8 cellular contexts compared by ENCODE assay signal in the genomic region with DNA sequence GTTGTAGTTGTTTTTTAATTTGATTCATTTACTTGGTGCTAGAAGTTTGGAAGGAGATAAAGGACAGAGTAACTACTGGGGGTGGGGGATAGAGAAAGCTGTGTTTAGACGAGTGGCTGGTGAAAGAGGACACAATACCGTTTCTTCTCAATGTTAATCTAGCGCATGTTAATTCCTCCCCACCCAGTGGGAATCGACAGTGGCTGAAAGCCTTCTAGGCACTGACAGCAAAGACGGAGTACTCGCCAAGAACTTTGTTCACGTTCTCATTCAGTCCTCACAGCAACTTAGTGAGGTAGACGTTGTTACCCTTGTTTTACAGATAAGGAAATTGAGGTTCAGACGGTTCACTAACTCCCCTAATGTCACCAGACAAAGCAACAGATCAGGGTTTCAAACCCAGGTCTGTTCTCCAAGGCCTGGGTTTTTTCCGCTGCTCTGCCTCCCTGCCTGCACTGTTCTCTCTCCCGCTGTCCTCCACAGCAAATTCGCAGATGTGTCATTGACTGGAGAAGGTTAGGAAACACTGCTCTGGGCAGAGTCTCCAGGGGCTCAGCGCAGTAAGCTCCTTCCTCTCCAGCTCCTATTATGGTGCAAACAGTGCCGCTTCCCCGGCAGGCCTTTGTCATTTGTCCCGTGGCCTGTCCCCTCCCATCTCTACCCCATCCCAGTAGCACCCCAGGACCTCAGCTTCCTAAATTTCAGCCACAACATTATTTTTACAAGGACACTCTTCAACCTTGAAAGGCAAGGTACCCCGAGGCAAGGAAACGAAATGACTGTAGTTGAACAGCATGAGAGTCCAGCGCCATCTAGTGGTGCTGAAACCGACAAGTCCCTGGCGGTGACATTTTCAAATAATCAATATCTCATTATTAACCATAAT. TPM values are rescaled to one million over a fixed set of nuclear protein-coding genes. Genes with fewer than 3 reads are reported as not detected.
DNase-seq lines count a peak whose midpoint lies in the region; ATAC-seq and TF ChIP-seq lines count a peak whose summit lies in the region.

No MANE protein-coding gene starts in this region.

- peak; percentile 97 for TF ChIP-seq CTCF in Panc1 (IDR thresholded peaks at IDR 0.05)
- TF ChIP-seq CTCF in fibroblast of pulmonary artery (IDR thresholded peaks at IDR 0.05; ENCODE audit: low read length, missing control alignments): peak; percentile 95

- CTCF ChIA-PET in Panc1 (lab: Charles Lee): interaction anchor here (0.6 to 1.1 kb wide), 8 partner anchors 18 to 703 kb away, joined by 3 read pairs; no protein-coding TSS in a partner anchor
- CTCF ChIA-PET in naive thymus-derived CD4-positive, alpha-beta T cell (lab: Charles Lee): interaction anchor here (0.5 to 2.8 kb wide), 18 partner anchors 8 to 880 kb away, joined by 3 to 14 read pairs (median 4); a partner anchor contains a TSS

- no peaks in the 10 kb centered on the region for H3K9me3 Mint-ChIP-seq in naive thymus-derived CD4-positive, alpha-beta T cell
- H3K9me3 Mint-ChIP-seq in stimulated activated effector memory CD8-positive, alpha-beta T cell treated with anti-CD3 and anti-CD28 coated beads, Interleukin-12 subunit alpha, Interleukin-12 subunit beta, amount 100 ng/mL, for 72 hours: no peaks in the 10 kb centered on the region

- ATAC-seq in Panc1 (peak; percentile 61), GM21528 (IDR thresholded peaks at IDR 0.05; ENCODE audit: low FRiP score, unreplicated experiment) (no peak)
- ATAC-seq in naive thymus-derived CD4-positive, alpha-beta T cell: peak; percentile 86
- ATAC-seq in stimulated activated effector memory CD8-positive, alpha-beta T cell treated with anti-CD3 and anti-CD28 coated beads, Interleukin-12 subunit alpha, Interleukin-12 subunit beta, amount 100 ng/mL, for 72 hours: peak; percentile 78

- H3K27ac ChIP-seq in Panc1 (ENCODE audit: low read length): no peak overlapping the region
- H3K27ac ChIP-seq in naive thymus-derived CD4-positive, alpha-beta T cell (ENCODE audit: low read depth, low read length): peak overlapping the region; percentile 8

- peaks cover 0 to 6% (median 0%) of the 10 kb centered on the region in 5 donors for H3K36me3 Mint-ChIP-seq in naive thymus-derived CD4-positive, alpha-beta T cell
- H3K36me3 Mint-ChIP-seq in stimulated activated effector memory CD8-positive, alpha-beta T cell treated with anti-CD3 and anti-CD28 coated beads, Interleukin-12 subunit alpha, Interleukin-12 subunit beta, amount 100 ng/mL, for 72 hours: peaks cover 16% of the 10 kb centered on the region

- H3K4me1 ChIP-seq in Panc1 (ENCODE audit: control insufficient read depth, insufficient read depth, low read length): peaks cover 8% of the 10 kb centered on the region
- H3K4me1 ChIP-seq in naive thymus-derived CD4-positive, alpha-beta T cell (ENCODE audit: control insufficient read depth in 2 of 2, insufficient read depth in 2 of 2, low read length in 2 of 2): no peaks in the 10 kb centered on the region

- BruUV-seq in Panc1 (replicated peaks; lab: Mats Ljungman, UMichigan): no TSS peak

- no peak overlapping the region for H3K27ac Mint-ChIP-seq in naive thymus-derived CD4-positive, alpha-beta T cell
- H3K27ac Mint-ChIP-seq in stimulated activated effector memory CD8-positive, alpha-beta T cell treated with anti-CD3 and anti-CD28 coated beads, Interleukin-12 subunit alpha, Interleukin-12 subunit beta, amount 100 ng/mL, for 72 hours: no peak overlapping the region

- in situ Hi-C loops in KBM-7 (cut with MboI; ENCODE audit: low pct_unique_long_range_greater_than_20kb, low sequenced_read_pairs): no loop called here
- in situ Hi-C loops in Panc1 (cut with HindIII; ENCODE audit: low pct_unique_long_range_greater_than_20kb, low sequenced_read_pairs): no loop called here

- H3K27me3 ChIP-seq in Panc1 (ENCODE audit: control insufficient read depth, insufficient read depth, low read length): no peaks in the 10 kb centered on the region
- H3K27me3 ChIP-seq in naive thymus-derived CD4-positive, alpha-beta T cell (ENCODE audit: control insufficient read depth in 2 of 2, insufficient read depth in 2 of 2, low read length in 2 of 2): no peaks in the 10 kb centered on the region

- peak; percentile 52 for DNase-seq in DMS79 treated with DMSO at 0.1 percent for 48 hours (lab: John Stamatoyannopoulos, UW)
- peak; percentile 71 for DNase-seq in KBM-7
- no peak for DNase-seq in Panc1 (ENCODE audit: low read depth, low spot score)
- DNase-seq in activated T-helper 1 cell treated with Interleukin-2 at 50 U/mL for 16 hours (ENCODE audit: low read depth): peak; percentile 31
- peak; percentile 83 for DNase-seq in fibroblast of pulmonary artery (ENCODE audit: low read depth)
- DNase-seq in naive thymus-derived CD4-positive, alpha-beta T cell: peak; percentile 29 to 68 (median 58)
- peak; percentile 45 to 79 for DNase-seq in stimulated activated effector memory CD8-positive, alpha-beta T cell treated with anti-CD3 and anti-CD28 coated beads, Interleukin-12 subunit alpha, Interleukin-12 subunit beta, amount 100 ng/mL, for 72 hours (ENCODE audit: low spot score in 2 of 2)

- H3K9me3 ChIP-seq in Panc1 (ENCODE audit: control insufficient read depth, insufficient read depth, low read depth, low read length): no peaks in the 10 kb centered on the region
- H3K9me3 ChIP-seq in naive thymus-derived CD4-positive, alpha-beta T cell (ENCODE audit: control insufficient read depth in 2 of 3, low read length in 3 of 3): no peaks in the 10 kb centered on the region

- H3K4me1 Mint-ChIP-seq in naive thymus-derived CD4-positive, alpha-beta T cell: peaks cover 0 to 13% (median 4%) of the 10 kb centered on the region in 7 donors
- H3K4me1 Mint-ChIP-seq in stimulated activated effector memory CD8-positive, alpha-beta T cell treated with anti-CD3 and anti-CD28 coated beads, Interleukin-12 subunit alpha, Interleukin-12 subunit beta, amount 100 ng/mL, for 72 hours: peaks cover 6% of the 10 kb centered on the region

- no peaks in the 10 kb centered on the region for H3K36me3 ChIP-seq in Panc1 (ENCODE audit: control insufficient read depth, insufficient read depth, low read length)
- peaks cover 0 to 8% (median 0%) of the 10 kb centered on the region in 3 experiments for H3K36me3 ChIP-seq in naive thymus-derived CD4-positive, alpha-beta T cell (ENCODE audit: control insufficient read depth in 2 of 3, insufficient read depth in 3 of 3, low read length in 3 of 3)

- POLR2A ChIA-PET in Panc1 (lab: Charles Lee): interaction anchor here (0.6 kb wide), 2 partner anchors 8 to 428 kb away, joined by 5 to 10 read pairs; no protein-coding TSS in a partner anchor
- POLR2A ChIA-PET in naive thymus-derived CD4-positive, alpha-beta T cell (lab: Charles Lee): interaction anchor here (0.6 to 0.9 kb wide), 4 partner anchors 9 to 20 kb away, joined by 3 read pairs; no protein-coding TSS in a partner anchor

- H3K4me3 ChIP-seq in Panc1 (ENCODE audit: low read depth in 2 of 2, low read length in 2 of 2) (no peak overlapping the region), fibroblast of pulmonary artery (replicated peaks; ENCODE audit: low read depth, low read length) (peak overlapping the region; percentile 59)
- H3K4me3 ChIP-seq in naive thymus-derived CD4-positive, alpha-beta T cell (ENCODE audit: low read length): peak overlapping the region; percentile 29

- H3K27me3 Mint-ChIP-seq in naive thymus-derived CD4-positive, alpha-beta T cell: no peaks in the 10 kb centered on the region

- H3K4me3 Mint-ChIP-seq in naive thymus-derived CD4-positive, alpha-beta T cell: no peak overlapping the region
- no peak overlapping the region for H3K4me3 Mint-ChIP-seq in stimulated activated effector memory CD8-positive, alpha-beta T cell treated with anti-CD3 and anti-CD28 coated beads, Interleukin-12 subunit alpha, Interleukin-12 subunit beta, amount 100 ng/mL, for 72 hours

- intact Hi-C loops in Panc1 (cut with micrococcal nuclease; ENCODE audit: unreplicated experiment): loop anchor here (2.0 to 10.0 kb wide), 3 partner anchors 62 to 702 kb away; no protein-coding TSS in a partner anchor
- intact Hi-C loops in naive thymus-derived CD4-positive, alpha-beta T cell (cut with micrococcal nuclease): loop anchor here (1.0 to 2.0 kb wide), 6 partner anchors 86 to 702 kb away; no protein-coding TSS in a partner anchor

RNA-seq across cellular contexts. Expression of a gene that starts 16.9 kb away (rescaled TPM):
- 85.4 TPM for total RNA-seq in Panc1 (2021; ENCODE audit: unreplicated experiment)
- 76.8 TPM for polyA plus RNA-seq in Panc1 (2012; ENCODE audit: insufficient read length)
- total RNA-seq in naive thymus-derived CD4-positive, alpha-beta T cell: 10 to 100 TPM; 13.0 to 40.5 (median 24.6) TPM
- polyA plus RNA-seq in naive thymus-derived CD4-positive, alpha-beta T cell: 10 to 100 TPM; 26.5 to 42.8 TPM

Comparison
In these comparisons a context has a peak if more than half of its experiments do, and no peak if none do; other contexts are left out.
1. H3K4me3 ChIP-seq: peak in fibroblast of pulmonary artery (single experiment) and naive thymus-derived CD4-positive, alpha-beta T cell (single experiment); none in Panc1 (0 of 2).